ENCODE assay signal across 1 cellular context in the genomic region with DNA sequence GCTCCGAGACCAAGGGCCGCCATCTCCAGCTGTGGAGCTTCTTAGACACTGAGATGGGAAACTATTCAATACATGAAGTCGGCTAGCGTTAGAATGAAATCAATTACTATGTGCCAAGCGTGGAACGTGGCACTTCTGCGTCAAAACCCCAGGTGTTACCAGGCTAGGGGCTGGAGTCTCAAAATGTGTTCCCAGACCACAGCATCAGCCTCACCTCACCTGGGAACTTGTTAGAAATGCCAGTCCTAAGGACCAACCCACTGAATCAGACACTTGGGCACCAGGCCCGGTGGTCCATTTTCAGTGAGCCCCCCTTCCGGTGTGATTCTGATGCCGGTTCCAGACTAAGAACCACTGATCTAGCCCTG.
TF ChIP-seq lines count a peak whose summit lies in the region.

No MANE protein-coding gene starts in this region.

TF ChIP-seq in HCT116, 20 proteins besides CTCF, POLR2A, EP300 and RAD21:
- TF ChIP-seq, protein P1, sequence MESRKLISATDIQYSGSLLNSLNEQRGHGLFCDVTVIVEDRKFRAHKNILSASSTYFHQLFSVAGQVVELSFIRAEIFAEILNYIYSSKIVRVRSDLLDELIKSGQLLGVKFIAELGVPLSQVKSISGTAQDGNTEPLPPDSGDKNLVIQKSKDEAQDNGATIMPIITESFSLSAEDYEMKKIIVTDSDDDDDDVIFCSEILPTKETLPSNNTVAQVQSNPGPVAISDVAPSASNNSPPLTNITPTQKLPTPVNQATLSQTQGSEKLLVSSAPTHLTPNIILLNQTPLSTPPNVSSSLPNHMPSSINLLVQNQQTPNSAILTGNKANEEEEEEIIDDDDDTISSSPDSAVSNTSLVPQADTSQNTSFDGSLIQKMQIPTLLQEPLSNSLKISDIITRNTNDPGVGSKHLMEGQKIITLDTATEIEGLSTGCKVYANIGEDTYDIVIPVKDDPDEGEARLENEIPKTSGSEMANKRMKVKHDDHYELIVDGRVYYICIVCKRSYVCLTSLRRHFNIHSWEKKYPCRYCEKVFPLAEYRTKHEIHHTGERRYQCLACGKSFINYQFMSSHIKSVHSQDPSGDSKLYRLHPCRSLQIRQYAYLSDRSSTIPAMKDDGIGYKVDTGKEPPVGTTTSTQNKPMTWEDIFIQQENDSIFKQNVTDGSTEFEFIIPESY (IDR thresholded peaks at IDR 0.05; ENCODE audit: extremely low read depth, insufficient replicate concordance, low read length): no peak
- TF ChIP-seq SP1 (IDR thresholded peaks at IDR 0.05; ENCODE audit: low read depth) (no peak), EZH2phosphoT487 (IDR thresholded peaks at IDR 0.05; ENCODE audit: borderline replicate concordance) (no peak), EGR1 (IDR thresholded peaks at IDR 0.05; ENCODE audit: low read depth) (no peak), ELF1 (IDR thresholded peaks at IDR 0.05; ENCODE audit: borderline replicate concordance, low read depth) (no peak), FOSL1 (IDR thresholded peaks at IDR 0.05; ENCODE audit: low read depth) (no peak), YY1 (IDR thresholded peaks at IDR 0.05; ENCODE audit: extremely low read depth, insufficient replicate concordance, low read depth, low read length) (no peak), CEBPB (IDR thresholded peaks at IDR 0.05; ENCODE audit: low read depth) (no peak)
- TF ChIP-seq, protein P2, sequence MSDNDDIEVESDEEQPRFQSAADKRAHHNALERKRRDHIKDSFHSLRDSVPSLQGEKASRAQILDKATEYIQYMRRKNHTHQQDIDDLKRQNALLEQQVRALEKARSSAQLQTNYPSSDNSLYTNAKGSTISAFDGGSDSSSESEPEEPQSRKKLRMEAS (IDR thresholded peaks at IDR 0.05): no peak
TF ChIP-seq in HCT116: peak in this region for 0.
